8 cellular contexts compared by ENCODE assay signal in genomic region chr19:6753178-6754031, GRCh38.
DNase-seq lines count a peak whose midpoint lies in the region; ATAC-seq and TF ChIP-seq lines count a peak whose summit lies in the region.

No MANE protein-coding gene starts in this region.

- TF ChIP-seq CTCF in astrocyte of the cerebellum (IDR thresholded peaks at IDR 0.05; ENCODE audit: low read depth, low read length, missing control alignments) = peak; percentile 40

- in situ Hi-C loops in astrocyte of the cerebellum (cut with HindIII; ENCODE audit: low sequenced_read_pairs) = no loop called here

- TF ChIP-seq POLR2A in GM19193 (IDR thresholded peaks at IDR 0.05; ENCODE audit: extremely low read depth, insufficient read depth, insufficient read length) = peak; percentile 15

- peak; percentile 84 for ATAC-seq in HG03280 (IDR thresholded peaks at IDR 0.05; ENCODE audit: unreplicated experiment)

- DNase-seq in AML-193 (lab: John Stamatoyannopoulos, UW) = peak; percentile 79 to 82
- peak; percentile 61 to 82 (median 67) for DNase-seq in T-helper 1 cell
- no peak for DNase-seq in astrocyte of the cerebellum (ENCODE audit: low read depth)
- peak; percentile 94 for DNase-seq in iPS-NIHi7 (ENCODE audit: extremely low spot score)
- peak; percentile 57 to 77 for DNase-seq in stimulated activated CD4-positive, alpha-beta T cell treated with anti-CD3 and anti-CD28 coated beads, Interleukin-1b, Interleukin-23, amount 100 ng/mL, for 1 hour (ENCODE audit: low read depth in 2 of 2)
- no peak for DNase-seq in NCI-H526 treated with DMSO at 0.1 percent for 48 hours (lab: John Stamatoyannopoulos, UW)

- peak overlapping the region; percentile 39 for H3K4me3 ChIP-seq in astrocyte of the cerebellum (ENCODE audit: low read depth, low read length)

Comparison
In these comparisons a context has a peak if more than half of its experiments do, and no peak if none do; other contexts are left out.
1. DNase-seq: peak in AML-193 (2 of 2), T-helper 1 cell (5 of 5), iPS-NIHi7 (single experiment) and stimulated activated CD4-positive, alpha-beta T cell treated with anti-CD3 and anti-CD28 coated beads, Interleukin-1b, Interleukin-23, amount 100 ng/mL, for 1 hour (2 of 2); none in astrocyte of the cerebellum (single experiment) and NCI-H526 treated with DMSO at 0.1 percent for 48 hours (single experiment).